In the genomic region with DNA sequence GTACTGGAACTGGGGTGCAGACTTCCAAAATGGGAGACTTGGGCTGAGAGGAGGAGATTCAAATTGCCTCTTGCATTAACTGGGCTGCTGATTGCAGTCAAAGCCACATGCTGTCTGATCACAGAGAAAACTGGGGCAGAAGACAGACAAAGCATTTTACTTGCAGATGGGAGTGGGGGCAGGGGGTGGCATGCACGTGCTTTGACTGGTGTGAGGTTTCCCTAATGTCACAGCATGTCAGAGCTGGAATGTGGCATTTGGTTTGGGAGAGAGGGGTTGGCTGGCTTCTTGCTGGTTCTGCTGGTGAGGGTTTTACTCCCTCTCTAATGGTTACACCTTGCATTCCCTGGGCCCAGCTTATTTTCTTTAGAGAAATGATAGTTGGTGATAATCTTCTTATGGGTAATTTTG, we compare ENCODE assay signal across 24 cellular contexts. TPM values are rescaled to one million over a fixed set of nuclear protein-coding genes. Genes with fewer than 3 reads are reported as not detected.
DNase-seq lines count a peak whose midpoint lies in the region; ATAC-seq lines count a peak whose summit lies in the region.
"Had no signal": no experiment of that assay in that cellular context is flagged by ENCODE, and none has a peak within 500 bp of the region (broad histone marks: within the 10 kb centered on the region; RNA-seq: fewer than 3 reads in every experiment).

No MANE protein-coding gene starts in this region.

- DNase-seq in NCI-H526 (lab: John Stamatoyannopoulos, UW) (peak; percentile 26 to 62), NCI-H526 treated with DMSO at 0.1 percent for 48 hours (lab: John Stamatoyannopoulos, UW) (no peak), NCI-H1694 treated with DMSO at 0.1 percent for 48 hours (lab: John Stamatoyannopoulos, UW) (peak; percentile 40), A172 (ENCODE audit: low spot score) (no peak)
- DNase-seq: activated CD4-positive, alpha-beta memory T cell treated with anti-CD3 and anti-CD28 coated beads, Interleukin-2, amount 10 ng/mL, durations not matched to agents 7 days and 5 days; activated naive CD8-positive, alpha-beta T cell treated with anti-CD3 and anti-CD28 coated beads for 36 hours; DMS79 treated with DMSO at 0.1 percent for 48 hours; effector memory CD4-positive, alpha-beta T cell; foreskin fibroblast; H7; mucosa of descending colon; NCI-H1930; SHP77 treated with DMSO at 0.1 percent for 48 hours; stimulated activated CD4-positive, alpha-beta T cell treated with anti-CD3 and anti-CD28 coated beads, Interleukin-4, amount 100 ng/mL, for 24 hours; stimulated activated naive B cell treated with anti-CD40 and anti-IgM and Interleukin-4, amounts not matched to agents 10 μg/mL and 1 μg/mL and 100 μg/mL, for 72 hours; T-helper 1 cell; uterus had no signal

- no peak for ATAC-seq in HG03378 (IDR thresholded peaks at IDR 0.05; ENCODE audit: unreplicated experiment)
- ATAC-seq in HG02852 (IDR thresholded peaks at IDR 0.05; ENCODE audit: unreplicated experiment), result no peak
- ATAC-seq: A549; activated CD4-positive, CD25-positive, alpha-beta regulatory T cell treated with anti-CD3 and anti-CD28 coated beads, Interleukin-2, amount 50 U/mL, for 24 hours; mucosa of descending colon; stimulated activated naive B cell treated with anti-CD40 and anti-IgM and Interleukin-4, amounts not matched to agents 10 μg/mL and 1 μg/mL and 100 μg/mL, for 72 hours had no signal

- H3K9me3 ChIP-seq in iPS-18a (ENCODE audit: control insufficient read depth, low read depth, low read length) (no peaks in the 10 kb centered on the region), neuron (ENCODE audit: low read length) (no peaks in the 10 kb centered on the region)
- H3K9me3 ChIP-seq: A549, mucosa of descending colon, suprapubic skin, uterus had no signal

- no peak overlapping the region for H3K27ac ChIP-seq in iPS-18a (ENCODE audit: low read length)
- H3K27ac ChIP-seq: A549, suprapubic skin had no signal

- H2AFZ ChIP-seq in neuron (ENCODE audit: low read depth, low read length), result no peak overlapping the region

- H3K4me3 ChIP-seq in iPS-18a (ENCODE audit: low read length) (peak overlapping the region; percentile 16), neuron (ENCODE audit: low read length) (peak overlapping the region; percentile 11)
- H3K4me3 ChIP-seq: A549, mucosa of descending colon, suprapubic skin, uterus had no signal

- peaks cover 28% of the 10 kb centered on the region for H3K27me3 ChIP-seq in iPS-18a (ENCODE audit: control insufficient read depth, insufficient read depth, low read length)
- no peaks in the 10 kb centered on the region for H3K27me3 ChIP-seq in neuron (ENCODE audit: insufficient read depth, low read length)
- H3K27me3 ChIP-seq: uterus had no signal

- H3K36me3 ChIP-seq in iPS-18a (ENCODE audit: control insufficient read depth, low read depth, low read length), result no peaks in the 10 kb centered on the region
- no peaks in the 10 kb centered on the region for H3K36me3 ChIP-seq in neuron (ENCODE audit: insufficient read depth, low read length)
- H3K36me3 ChIP-seq: suprapubic skin, uterus had no signal

- peaks cover 51% of the 10 kb centered on the region for H3K4me1 ChIP-seq in iPS-18a (ENCODE audit: control insufficient read depth, low read depth, low read length)
- H3K4me1 ChIP-seq in neuron (ENCODE audit: insufficient read depth, low read length), result peaks cover 46% of the 10 kb centered on the region

- peak overlapping the region; percentile 46 for H3K9ac ChIP-seq in iPS-18a (ENCODE audit: low read length)

RNA-seq across cellular contexts. Expression of a gene that starts 2.9 kb away (rescaled TPM):
- 5.6 and 6.0 TPM in 2 replicates for total RNA-seq in A172 (2014; rRNA removed; shearing (Covaris generic))

Comparison
In these comparisons a context has a peak if more than half of its experiments do, and no peak if none do; other contexts are left out.
1. DNase-seq: peak in NCI-H526 (2 of 2) and NCI-H1694 treated with DMSO at 0.1 percent for 48 hours (single experiment); none in NCI-H526 treated with DMSO at 0.1 percent for 48 hours (single experiment) and A172 (single experiment).